In the genomic region with DNA sequence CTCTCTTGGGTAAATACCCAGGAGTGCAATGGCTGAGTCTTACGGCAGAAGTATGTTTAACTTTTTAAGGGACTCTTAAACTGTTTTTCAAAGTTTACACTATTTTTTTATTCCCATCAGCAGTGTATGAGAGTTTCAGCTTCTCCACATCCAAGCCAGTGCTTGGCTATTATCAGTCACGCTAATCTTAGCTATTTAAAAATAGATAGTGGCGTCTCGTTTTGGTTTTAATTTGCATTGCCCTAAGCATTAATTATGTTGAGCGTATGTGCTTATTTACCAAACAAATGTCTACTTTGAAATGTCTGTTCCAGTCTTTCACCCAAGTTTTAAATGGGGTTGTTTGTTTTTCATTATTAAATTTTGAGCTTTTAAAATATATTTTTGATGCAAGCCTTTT, we compare ENCODE assay signal across 22 cellular contexts.
A peak's percentile ranks its signal among the peaks of the same experiment; 100 is the strongest.
DNase-seq lines count a peak whose midpoint lies in the region; ATAC-seq and TF ChIP-seq lines count a peak whose summit lies in the region.
"Had no signal": no experiment of that assay in that cellular context is flagged by ENCODE, and none has a peak within 500 bp of the region (broad histone marks: within the 10 kb centered on the region; RNA-seq: fewer than 3 reads in every experiment).

No MANE protein-coding gene starts in this region.

- no peaks in the 10 kb centered on the region for H3K9me3 ChIP-seq in left lung
- H3K9me3 ChIP-seq: BE2C, BLaER1 had no signal

- no peak for TF ChIP-seq CTCF in left lung (IDR thresholded peaks at IDR 0.05)

- H3K36me3 ChIP-seq in left lung: no peaks in the 10 kb centered on the region
- H3K36me3 ChIP-seq: BE2C, BLaER1 had no signal

- DNase-seq in NCI-H526 (lab: John Stamatoyannopoulos, UW) (peak; percentile 1 to 23), NCI-H526 treated with DMSO at 0.1 percent for 48 hours (lab: John Stamatoyannopoulos, UW) (peak; percentile 31), left lung (no peak), NCI-H1417 (lab: John Stamatoyannopoulos, UW) (no peak), dermis blood vessel endothelial cell (no peak)
- DNase-seq: 8988T; ACHN; BE2C; C1 segment of cervical spinal cord; CD4-positive, alpha-beta memory T cell; CD4-positive, CD25-positive, alpha-beta regulatory T cell; CD8-positive, alpha-beta memory T cell; COR-L47; DMS 273 treated with DMSO at 0.1 percent for 48 hours; DMS153; DMS53; DMS79; DND-41; EL; GDM1 had no signal

- peak; percentile 83 for ATAC-seq in left lung
- ATAC-seq: GM12878 had no signal

- H3K27me3 ChIP-seq in left lung: no peaks in the 10 kb centered on the region
- H3K27me3 ChIP-seq: BE2C, BLaER1 had no signal

- H3K4me3 ChIP-seq in left lung: no peak overlapping the region
- H3K4me3 ChIP-seq: BLaER1, GM12878 had no signal

- intact Hi-C loops in left lung (cut with DNase I): no loop called here

- H3K4me1 ChIP-seq in left lung: no peaks in the 10 kb centered on the region
- H3K4me1 ChIP-seq: BE2C, BLaER1 had no signal

- no peak overlapping the region for H3K27ac ChIP-seq in left lung
- H3K27ac ChIP-seq: BLaER1 had no signal

Comparison
In these comparisons a context has a peak if more than half of its experiments do, and no peak if none do; other contexts are left out.
1. DNase-seq: peak in NCI-H526 (2 of 2) and NCI-H526 treated with DMSO at 0.1 percent for 48 hours (single experiment); none in left lung (0 of 2), NCI-H1417 (0 of 3) and dermis blood vessel endothelial cell (single experiment).